8 cellular contexts compared by ENCODE assay signal in the genomic region with DNA sequence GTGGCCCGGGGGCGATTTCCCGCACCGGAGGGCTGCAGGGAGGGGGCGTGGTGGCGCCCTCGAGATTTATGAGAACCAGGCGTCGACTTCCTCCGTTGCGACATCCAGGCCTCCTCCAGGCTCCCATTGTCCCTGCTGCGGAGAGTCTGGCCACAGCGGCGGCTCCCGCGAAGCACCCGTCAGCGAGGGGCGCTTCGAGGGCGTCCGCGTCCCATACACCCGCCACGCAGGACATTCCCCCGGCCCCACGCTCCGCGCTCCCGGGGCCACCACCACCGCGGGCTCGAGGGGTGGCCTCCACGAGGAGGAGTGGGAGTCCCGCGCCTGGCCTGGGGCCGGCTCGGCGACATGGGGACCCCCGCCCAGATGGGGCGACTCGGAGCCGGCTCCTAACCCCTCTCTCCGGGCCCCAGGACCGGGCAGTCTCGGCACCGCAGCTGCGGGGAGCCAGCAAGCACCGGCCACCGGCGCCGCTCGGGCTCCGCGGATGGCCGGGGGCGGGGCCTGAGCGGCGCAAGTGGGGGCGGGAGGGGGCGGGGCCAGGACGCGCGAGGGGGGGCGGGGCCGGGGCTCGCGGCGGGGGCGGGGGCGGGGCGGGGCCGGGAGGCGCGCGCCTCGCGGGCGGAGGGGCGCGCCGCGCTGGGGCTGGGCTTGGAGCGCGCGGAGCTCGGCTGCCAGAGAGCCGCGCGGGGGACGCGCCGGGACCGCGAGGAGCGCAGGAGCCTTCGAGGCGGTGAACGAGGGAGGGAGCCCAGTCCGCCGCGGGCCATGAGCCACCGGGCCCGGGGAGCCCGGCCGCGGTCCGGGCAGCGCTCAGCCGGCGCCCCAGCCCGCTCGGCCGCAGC. TPM values are rescaled to one million over a fixed set of nuclear protein-coding genes. Genes with fewer than 3 reads are reported as not detected.
DNase-seq lines count a peak whose midpoint lies in the region; ATAC-seq and TF ChIP-seq lines count a peak whose summit lies in the region.

Gene SH2B2, plus strand, starts transcription at position 632 of the 845 bp plus-strand sequence. CDS start 13,683 bp downstream, outside the sequence.

- peak within 1 kb of the TSS; percentile 72 to 97 (median 88) for H3K4me3 ChIP-seq in heart right ventricle
- H3K4me3 ChIP-seq in ovary: peak within 1 kb of the TSS; percentile 89

- TF ChIP-seq POLR2A in ovary (IDR thresholded peaks at IDR 0.05): peak; percentile 66

- no peak for TF ChIP-seq EP300 in ovary (IDR thresholded peaks at IDR 0.05)

- 0 to 1% (median 1%) methylated on average over 41 to 107 of the region's 114 CpGs for WGBS in adipose tissue, 3 donors
- WGBS in heart right ventricle, 2 donors: 1 to 2% methylated on average over 38 to 102 of the region's 114 CpGs
- WGBS in ovary, 3 donors: 1% methylated on average over 50 to 95 of the region's 114 CpGs

- intact Hi-C loops in heart right ventricle (cut with DNase I) (loop anchor here in 1 of 10 donors (2.0 to 10.0 kb wide), 3 partner anchors 104 to 1412 kb away; partner anchors contain the start of genes ALKBH4, LRWD1 and SRRT), ovary (cut with DNase I) (no loop called here)

- ATAC-seq in HG03521 (IDR thresholded peaks at IDR 0.05; ENCODE audit: unreplicated experiment): peak; percentile 31
- ATAC-seq in heart right ventricle: peak; percentile 67 to 81 (median 79)
- no peak for ATAC-seq in HG02588 (IDR thresholded peaks at IDR 0.05; ENCODE audit: unreplicated experiment)

- no peaks in the 10 kb centered on the region for H3K9me3 ChIP-seq in heart right ventricle
- H3K9me3 ChIP-seq in ovary: no peaks in the 10 kb centered on the region

- H3K4me1 ChIP-seq in heart right ventricle (peaks cover 9 to 40% (median 30%) of the 10 kb centered on the region in 9 donors), ovary (ENCODE audit: insufficient read depth) (peaks cover 7% of the 10 kb centered on the region)

- peak within 1 kb of the TSS; percentile 63 for H3K27ac ChIP-seq in adipose tissue (ENCODE audit: low read depth, low read length)
- peak within 1 kb of the TSS; percentile 68 to 97 (median 92) for H3K27ac ChIP-seq in heart right ventricle
- peak within 1 kb of the TSS; percentile 85 to 97 for H3K27ac ChIP-seq in ovary

- H3K27me3 ChIP-seq in heart right ventricle: no peaks in the 10 kb centered on the region
- no peaks in the 10 kb centered on the region for H3K27me3 ChIP-seq in ovary

- DNase-seq in NCI-H2081 (lab: John Stamatoyannopoulos, UW) (peak; percentile 54 to 55), NCI-H2081 treated with DMSO at 0.1 percent for 48 hours (lab: John Stamatoyannopoulos, UW) (no peak), RKO (ENCODE audit: low spot score) (peak; percentile 72), heart right ventricle (peak; percentile 71 to 73), ovary (peak; percentile 75 to 87 (median 83))

- no peaks in the 10 kb centered on the region for H3K36me3 ChIP-seq in heart right ventricle
- H3K36me3 ChIP-seq in ovary: no peaks in the 10 kb centered on the region

- TF ChIP-seq CTCF in heart right ventricle (IDR thresholded peaks at IDR 0.05) (peak in 1 of 9 donors; percentile 12), ovary (IDR thresholded peaks at IDR 0.05) (no peak)

RNA-seq across cellular contexts. Expression of gene SH2B2, which starts in this region (rescaled TPM):
- polyA plus RNA-seq in adipose tissue (1 to 10 TPM; 1.6 to 7.8 (median 2.4) TPM), heart right ventricle (1 to 10 TPM in 1 of 2 donors, under 1 TPM in 1; 0.95 to 2.3 TPM), ovary (1 to 10 TPM; 1.4 to 2.0 TPM)
- total RNA-seq in heart right ventricle (1 to 10 TPM in 6 of 10 donors, under 1 TPM in 4; 0.83 to 4.2 (median 1.2) TPM), ovary (1 to 10 TPM; 3.9 to 8.9 (median 5.0) TPM)
